8 cellular contexts compared by ENCODE assay signal in the genomic region with DNA sequence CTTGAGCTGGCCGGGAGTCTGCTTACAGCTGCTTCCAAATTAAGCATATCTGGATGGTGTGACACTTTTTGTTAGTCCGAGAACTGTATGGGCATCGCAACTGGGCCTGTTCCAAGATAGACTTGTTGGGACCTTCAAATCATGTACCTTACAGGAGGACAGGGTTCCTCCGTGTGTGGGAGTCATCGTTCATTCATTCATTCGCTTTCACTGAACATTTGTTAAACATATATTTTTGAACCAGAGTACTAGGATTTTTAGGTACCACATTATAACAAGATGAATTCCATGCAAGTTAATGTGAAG. TPM values are rescaled to one million over a fixed set of nuclear protein-coding genes. Genes with fewer than 3 reads are reported as not detected.
DNase-seq lines count a peak whose midpoint lies in the region; ATAC-seq and TF ChIP-seq lines count a peak whose summit lies in the region.

No MANE protein-coding gene starts in this region.

- ATAC-seq in HG03066 (IDR thresholded peaks at IDR 0.05; ENCODE audit: low read depth, unreplicated experiment) (peak; percentile 31), lower lobe of right lung (no peak), HG03097 (IDR thresholded peaks at IDR 0.05; ENCODE audit: low FRiP score, unreplicated experiment) (no peak)
- ATAC-seq in activated naive CD8-positive, alpha-beta T cell treated with anti-CD3 and anti-CD28 coated beads, Interleukin-2, amount 10 ng/mL, durations not matched to agents 7 days and 5 days (ENCODE audit: low read depth) = peak; percentile 44

- H3K4me1 Mint-ChIP-seq in T-helper 2 cell treated with Interferon-gamma antibody and Interleukin-4, amounts not matched to agents 5 μg/mL and 100 μg/mL, for 36 hours (ENCODE audit: low read depth) = peaks cover 28% of the 10 kb centered on the region
- H3K4me1 Mint-ChIP-seq in activated naive CD8-positive, alpha-beta T cell treated with anti-CD3 and anti-CD28 coated beads, Interleukin-2, amount 10 ng/mL, durations not matched to agents 7 days and 5 days = peaks cover 27% of the 10 kb centered on the region

- H3K27ac ChIP-seq in lower lobe of right lung = peak overlapping the region; percentile 84

- peaks cover 3% of the 10 kb centered on the region for H3K36me3 Mint-ChIP-seq in T-helper 2 cell treated with Interferon-gamma antibody and Interleukin-4, amounts not matched to agents 5 μg/mL and 100 μg/mL, for 36 hours (ENCODE audit: low read depth)
- H3K36me3 Mint-ChIP-seq in activated naive CD8-positive, alpha-beta T cell treated with anti-CD3 and anti-CD28 coated beads, Interleukin-2, amount 10 ng/mL, durations not matched to agents 7 days and 5 days = peaks cover 6% of the 10 kb centered on the region

- no peaks in the 10 kb centered on the region for H3K27me3 ChIP-seq in lower lobe of right lung (ENCODE audit: low read depth)

- H3K9me3 Mint-ChIP-seq in T-helper 2 cell treated with Interferon-gamma antibody and Interleukin-4, amounts not matched to agents 5 μg/mL and 100 μg/mL, for 36 hours = no peaks in the 10 kb centered on the region
- no peaks in the 10 kb centered on the region for H3K9me3 Mint-ChIP-seq in activated naive CD8-positive, alpha-beta T cell treated with anti-CD3 and anti-CD28 coated beads, Interleukin-2, amount 10 ng/mL, durations not matched to agents 7 days and 5 days

- H3K9me3 ChIP-seq in lower lobe of right lung = no peaks in the 10 kb centered on the region

- H3K36me3 ChIP-seq in lower lobe of right lung = no peaks in the 10 kb centered on the region

- DNase-seq in T-helper 2 cell treated with Interferon-gamma antibody and Interleukin-4, amounts not matched to agents 5 μg/mL and 100 μg/mL, for 36 hours (ENCODE audit: low spot score) = no peak
- no peak for DNase-seq in T-helper 2 cell
- no peak for DNase-seq in activated naive CD8-positive, alpha-beta T cell treated with anti-CD3 and anti-CD28 coated beads, Interleukin-2, amount 10 ng/mL, durations not matched to agents 7 days and 5 days
- DNase-seq in lower lobe of right lung = no peak
- no peak for DNase-seq in SW 1271 (lab: John Stamatoyannopoulos, UW)
- no peak for DNase-seq in cortex of kidney (lab: John Stamatoyannopoulos, UW)

- peaks cover 34% of the 10 kb centered on the region for H3K4me1 ChIP-seq in lower lobe of right lung

- POLR2A ChIA-PET in activated naive CD8-positive, alpha-beta T cell treated with anti-CD3 and anti-CD28 coated beads, Interleukin-2, amount 10 ng/mL, durations not matched to agents 7 days and 5 days (lab: Charles Lee) = interaction anchor here (0.9 to 2.2 kb wide), 4 partner anchors 11 to 97 kb away, joined by 3 to 12 read pairs (median 7); a partner anchor contains a TSS

- peak overlapping the region; percentile 95 for H3K4me3 Mint-ChIP-seq in T-helper 2 cell treated with Interferon-gamma antibody and Interleukin-4, amounts not matched to agents 5 μg/mL and 100 μg/mL, for 36 hours
- peak overlapping the region; percentile 97 for H3K4me3 Mint-ChIP-seq in activated naive CD8-positive, alpha-beta T cell treated with anti-CD3 and anti-CD28 coated beads, Interleukin-2, amount 10 ng/mL, durations not matched to agents 7 days and 5 days

- H3K27me3 Mint-ChIP-seq in T-helper 2 cell treated with Interferon-gamma antibody and Interleukin-4, amounts not matched to agents 5 μg/mL and 100 μg/mL, for 36 hours (ENCODE audit: low read depth) = peaks cover 7% of the 10 kb centered on the region
- no peaks in the 10 kb centered on the region for H3K27me3 Mint-ChIP-seq in activated naive CD8-positive, alpha-beta T cell treated with anti-CD3 and anti-CD28 coated beads, Interleukin-2, amount 10 ng/mL, durations not matched to agents 7 days and 5 days

- intact Hi-C loops in lower lobe of right lung (cut with DNase I) = no loop called here

- peak overlapping the region; percentile 92 for H3K4me3 ChIP-seq in lower lobe of right lung

- TF ChIP-seq CTCF in lower lobe of right lung (IDR thresholded peaks at IDR 0.05) = no peak

- peak overlapping the region; percentile 93 for H3K27ac Mint-ChIP-seq in T-helper 2 cell treated with Interferon-gamma antibody and Interleukin-4, amounts not matched to agents 5 μg/mL and 100 μg/mL, for 36 hours
- peak overlapping the region; percentile 94 for H3K27ac Mint-ChIP-seq in activated naive CD8-positive, alpha-beta T cell treated with anti-CD3 and anti-CD28 coated beads, Interleukin-2, amount 10 ng/mL, durations not matched to agents 7 days and 5 days

RNA-seq across cellular contexts. Expression of a gene that starts 0.4 kb away (rescaled TPM):
- total RNA-seq in activated naive CD8-positive, alpha-beta T cell treated with anti-CD3 and anti-CD28 coated beads, Interleukin-2, amount 10 ng/mL, durations not matched to agents 7 days and 5 days = 10 to 100 TPM; 49.5 to 50.7 TPM
- total RNA-seq in lower lobe of right lung = 51.0 TPM

RNA-seq across cellular contexts. Expression of a gene that starts 58.7 kb away (rescaled TPM):
- total RNA-seq in activated naive CD8-positive, alpha-beta T cell treated with anti-CD3 and anti-CD28 coated beads, Interleukin-2, amount 10 ng/mL, durations not matched to agents 7 days and 5 days = 10 to 100 TPM; 25.5 to 27.7 TPM
- 20.4 TPM for total RNA-seq in lower lobe of right lung

Comparison
In these comparisons a context has a peak if more than half of its experiments do, and no peak if none do; other contexts are left out.
1. ATAC-seq: peak in HG03066 (single experiment) and activated naive CD8-positive, alpha-beta T cell treated with anti-CD3 and anti-CD28 coated beads, Interleukin-2, amount 10 ng/mL, durations not matched to agents 7 days and 5 days (single experiment); none in lower lobe of right lung (0 of 2) and HG03097 (single experiment).